Comparison of ENCODE assay signal across 19 cellular contexts in the genomic region with DNA sequence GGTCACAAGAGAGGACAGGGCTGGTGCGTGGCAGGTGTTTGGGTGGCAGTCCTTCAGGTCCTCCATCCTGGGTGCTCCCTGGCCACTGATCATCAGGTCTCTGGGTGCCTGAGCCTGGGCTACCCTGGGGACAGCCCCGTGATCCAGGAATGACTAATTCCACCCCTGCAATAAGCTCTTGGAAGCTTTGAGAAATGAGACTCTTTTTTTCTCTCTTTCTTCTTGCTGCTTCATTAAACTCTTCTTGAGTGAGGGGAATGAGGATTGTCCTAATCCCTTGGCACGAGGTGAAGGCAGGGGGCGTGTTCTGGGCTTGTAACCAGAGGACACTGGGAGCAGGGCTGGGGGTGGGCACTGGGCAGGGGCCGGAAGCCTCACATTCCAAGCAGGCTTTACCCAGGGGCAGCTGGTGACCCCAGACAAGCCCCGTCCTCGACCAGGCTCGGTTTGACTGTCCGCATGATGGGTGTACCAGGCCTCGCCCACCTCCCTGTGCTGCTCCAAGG. TPM values are rescaled to one million over a fixed set of nuclear protein-coding genes. Genes with fewer than 3 reads are reported as not detected.
DNase-seq lines count a peak whose midpoint lies in the region; ATAC-seq, FAIRE-seq and TF ChIP-seq lines count a peak whose summit lies in the region.
"Had no signal": no experiment of that assay in that cellular context is flagged by ENCODE, and none has a peak within 500 bp of the region (broad histone marks: within the 10 kb centered on the region; RNA-seq: fewer than 3 reads in every experiment).

No MANE protein-coding gene starts in this region.

- H3K18ac ChIP-seq in H1 (ENCODE audit: extremely low read depth, low read length) = no peak overlapping the region

- H3K36me3 ChIP-seq in H1 (ENCODE audit: control insufficient read depth in 2 of 4, insufficient read depth in 4 of 4, low read length in 3 of 4) = no peaks in the 10 kb centered on the region
- no peaks in the 10 kb centered on the region for H3K36me3 ChIP-seq in neural progenitor cell
- no peaks in the 10 kb centered on the region for H3K36me3 ChIP-seq in pancreas

- no peak overlapping the region for H3K4me3 Mint-ChIP-seq in Calu3 (ENCODE audit: low read depth, unreplicated experiment)
- H3K4me3 Mint-ChIP-seq in neural progenitor cell = no peak overlapping the region
- no peak overlapping the region for H3K4me3 Mint-ChIP-seq in CD4-positive, alpha-beta T cell
- H3K4me3 Mint-ChIP-seq: HFFc6 had no signal

- H3K4me3 ChIP-seq in H1 (ENCODE audit: extremely low read depth in 1 of 4, insufficient read depth in 2 of 4, low read depth in 3 of 4, low read length in 4 of 4) (no peak overlapping the region), neural progenitor cell (no peak overlapping the region), pancreas (no peak overlapping the region)
- H3K4me3 ChIP-seq: SK-N-MC had no signal

- H4K5ac ChIP-seq in H1 (ENCODE audit: insufficient read length, low read depth, low read length) = no peak overlapping the region

- CTCF ChIA-PET in Calu3 (lab: Charles Lee) (interaction anchor here (1.1 to 1.2 kb wide), 2 partner anchors 15 to 21 kb away, joined by 4 to 5 read pairs; a partner anchor contains a TSS), H1 (lab: Charles Lee; ENCODE audit: partially characterized antibody) (interaction anchor here (0.6 to 1.5 kb wide), 5 partner anchors 11 to 56 kb away, joined by 3 to 5 read pairs (median 4); no protein-coding TSS in a partner anchor)
- CTCF ChIA-PET in CD4-positive, alpha-beta T cell (lab: Charles Lee) = no interaction called here

- no peak overlapping the region for H4K91ac ChIP-seq in H1 (replicated peaks; ENCODE audit: insufficient read length, low read length)

- H4K20me1 ChIP-seq in H1 (replicated peaks in 1 of 2; ENCODE audit: control insufficient read depth in 1 of 2, insufficient read depth in 2 of 2, low read length in 2 of 2) (no peaks in the 10 kb centered on the region), neural progenitor cell (ENCODE audit: low read depth) (no peaks in the 10 kb centered on the region)

- no peaks in the 10 kb centered on the region for H3K27me3 ChIP-seq in H1 (replicated peaks in 1 of 4; ENCODE audit: control insufficient read depth in 3 of 4, extremely low read depth in 1 of 4, insufficient read depth in 3 of 4, low read length in 3 of 4)
- no peaks in the 10 kb centered on the region for H3K27me3 ChIP-seq in neural progenitor cell
- H3K27me3 ChIP-seq in pancreas = no peaks in the 10 kb centered on the region
- no peaks in the 10 kb centered on the region for H3K27me3 ChIP-seq in CD4-positive, alpha-beta T cell (ENCODE audit: control insufficient read depth, insufficient read depth, low read length)

- H3K23me2 ChIP-seq in H1 (ENCODE audit: low read depth, low read length) = no peaks in the 10 kb centered on the region

- H2AFZ ChIP-seq in H1 (ENCODE audit: low read length) (no peak overlapping the region), neural progenitor cell (replicated peaks) (no peak overlapping the region)

- H3K9me3 Mint-ChIP-seq in Calu3 (ENCODE audit: low read depth, unreplicated experiment) (no peaks in the 10 kb centered on the region), neural progenitor cell (no peaks in the 10 kb centered on the region)
- H3K9me3 Mint-ChIP-seq in CD4-positive, alpha-beta T cell = no peaks in the 10 kb centered on the region
- H3K9me3 Mint-ChIP-seq: HFFc6 had no signal

- H3K4me2 ChIP-seq in H1 (ENCODE audit: insufficient read depth in 1 of 2, low read depth in 2 of 2, low read length in 2 of 2) = no peak overlapping the region
- no peak overlapping the region for H3K4me2 ChIP-seq in neural progenitor cell

- BruUV-seq in Calu3 (replicated peaks; lab: Mats Ljungman, UMichigan) = no TSS peak

- H2BK12ac ChIP-seq in H1 (ENCODE audit: low read depth, low read length) = no peak overlapping the region

- TF ChIP-seq CTCF in Calu3 (IDR thresholded peaks at IDR 0.05; ENCODE audit: unreplicated experiment) (no peak), H1 (IDR thresholded peaks at IDR 0.05; ENCODE audit: control extremely low read depth in 1 of 3, insufficient read depth in 1 of 3, low read depth in 1 of 3, low read length in 3 of 3) (no peak), neural progenitor cell (IDR thresholded peaks at IDR 0.05) (no peak), pancreas (IDR thresholded peaks at IDR 0.05) (no peak)
- TF ChIP-seq CTCF in CD4-positive, alpha-beta T cell (IDR thresholded peaks at IDR 0.05) = no peak

- H3K27ac ChIP-seq in H1 (ENCODE audit: low read depth, low read length) (no peak overlapping the region), neural progenitor cell (no peak overlapping the region), pancreas (peak overlapping the region in 2 of 4 donors; percentile 71 to 72)
- H3K27ac ChIP-seq in CD4-positive, alpha-beta T cell (ENCODE audit: low read depth, low read length) = no peak overlapping the region
- H3K27ac ChIP-seq: SK-N-MC had no signal

- DNase-seq in Calu3 (no peak), H1 (ENCODE audit: low read depth in 1 of 2, low spot score in 2 of 2) (no peak), neural progenitor cell (ENCODE audit: low spot score) (peak; percentile 86), pancreas (no peak)
- no peak for DNase-seq in NK-92 treated with Interleukin-12 subunit alpha and Interleukin-12 subunit beta, amount 100 ng/mL, for 24 hours (lab: John Stamatoyannopoulos, UW)
- no peak for DNase-seq in CD4-positive, alpha-beta T cell
- DNase-seq: activated CD8-positive, alpha-beta memory T cell treated with anti-CD3 and anti-CD28 coated beads for 24 hours; HFFc6; NCI-H2029 treated with DMSO at 0.1 percent for 48 hours; NCI-H510A treated with DMSO at 0.1 percent for 48 hours; PC-3; stimulated activated CD4-positive, alpha-beta T cell treated with anti-CD3 and anti-CD28 coated beads, Interleukin-4, amount 100 ng/mL, for 24 hours; stimulated activated CD8-positive, alpha-beta memory T cell treated with anti-CD3 and anti-CD28 coated beads, Interleukin-4, amount 100 ng/mL, for 48 hours had no signal

- intact Hi-C loops in Calu3 (cut with micrococcal nuclease; ENCODE audit: unreplicated experiment) (no loop called here), pancreas (cut with DNase I) (no loop called here)
- intact Hi-C loops in CD4-positive, alpha-beta T cell (cut with DNase I, micrococcal nuclease) = no loop called here

- no peak overlapping the region for H2BK120ac ChIP-seq in H1 (replicated peaks; ENCODE audit: low read depth, low read length)

- H3K79me2 ChIP-seq in H1 (ENCODE audit: control insufficient read depth in 1 of 2, insufficient read depth in 2 of 2, low read length in 2 of 2) = no peaks in the 10 kb centered on the region
- no peaks in the 10 kb centered on the region for H3K79me2 ChIP-seq in neural progenitor cell (ENCODE audit: low read depth)

- ATAC-seq in HG02623 (IDR thresholded peaks at IDR 0.05; ENCODE audit: unreplicated experiment) (no peak), pancreas (no peak)
- ATAC-seq in CD4-positive, alpha-beta T cell (ENCODE audit: poor library complexity) = no peak
- ATAC-seq: PC-3 had no signal

- no peak overlapping the region for H3K14ac ChIP-seq in H1 (ENCODE audit: insufficient read length)

- H2BK20ac ChIP-seq in H1 (ENCODE audit: low read length) = 0 out of 2 replicates have a peak overlapping the region, but pooled peaks have one; percentile 61

- H2BK15ac ChIP-seq in H1 (ENCODE audit: low read length) = no peak overlapping the region

- H3K4me1 Mint-ChIP-seq in Calu3 (ENCODE audit: low read depth, unreplicated experiment) (peaks cover 52% of the 10 kb centered on the region), neural progenitor cell (peaks cover 33% of the 10 kb centered on the region)
- H3K4me1 Mint-ChIP-seq in CD4-positive, alpha-beta T cell (ENCODE audit: low read depth) = peaks cover 21% of the 10 kb centered on the region

- H2BK5ac ChIP-seq in H1 (ENCODE audit: low read depth, low read length) = no peak overlapping the region

- POLR2A ChIA-PET in H1 (lab: Charles Lee; ENCODE audit: partially characterized antibody) = no interaction called here
- POLR2A ChIA-PET in CD4-positive, alpha-beta T cell (lab: Charles Lee) = no interaction called here

- peaks cover 10% of the 10 kb centered on the region for H3F3A ChIP-seq in neural progenitor cell (ENCODE audit: low read depth)

- TF ChIP-seq RAD21 in Ishikawa (IDR thresholded peaks at IDR 0.05; ENCODE audit: low read depth) (no peak), H1 (IDR thresholded peaks at IDR 0.05 in 1 of 2, conservative IDR thresholded peaks at IDR 0.05 in 1 of 2; ENCODE audit: low read depth in 2 of 2, low read length in 2 of 2) (no peak)

- H3K9ac ChIP-seq in H1 (replicated peaks in 1 of 4; ENCODE audit: extremely low read depth in 1 of 4, low read depth in 3 of 4, low read length in 3 of 4) = no peak overlapping the region
- H3K9ac ChIP-seq in neural progenitor cell = no peak overlapping the region

- H2AK5ac ChIP-seq in H1 (ENCODE audit: low read depth, low read length) = no peak overlapping the region

- no peaks in the 10 kb centered on the region for H3K27me3 Mint-ChIP-seq in Calu3 (ENCODE audit: unreplicated experiment)
- H3K27me3 Mint-ChIP-seq in neural progenitor cell (ENCODE audit: insufficient read depth, low read depth) = peaks cover 2% of the 10 kb centered on the region
- no peaks in the 10 kb centered on the region for H3K27me3 Mint-ChIP-seq in CD4-positive, alpha-beta T cell

- no peak overlapping the region for H3K56ac ChIP-seq in H1 (replicated peaks; ENCODE audit: insufficient read length, low read depth, low read length)

- H3K27ac Mint-ChIP-seq in Calu3 (ENCODE audit: unreplicated experiment) = peak overlapping the region; percentile 46
- peak overlapping the region; percentile 88 for H3K27ac Mint-ChIP-seq in neural progenitor cell
- H3K27ac Mint-ChIP-seq in CD4-positive, alpha-beta T cell = no peak overlapping the region
- H3K27ac Mint-ChIP-seq: HFFc6 had no signal

- WGBS in H1 (ENCODE audit: extremely low coverage in 1 of 2, insufficient coverage in 1 of 2, insufficient read length in 1 of 2, insufficient replicate concordance in 2 of 2, low coverage in 1 of 2, low lambda C conversion rate in 2 of 2, missing lambda C conversion rate in 1 of 2), 2 experiments = 85% methylated on average over 8 of the region's 10 CpGs; no CpG with 5 or more reads in 1 of the 2 experiments
- WGBS in pancreas, 2 donors = 77 to 79% methylated on average over 10 of the region's 10 CpGs

- TF ChIP-seq EP300 in Ishikawa (IDR thresholded peaks at IDR 0.05; ENCODE audit: borderline replicate concordance) = no peak
- TF ChIP-seq EP300 in H1 (IDR thresholded peaks at IDR 0.05; ENCODE audit: borderline replicate concordance in 1 of 2, low read depth in 2 of 2, low read length in 2 of 2) = no peak

- FAIRE-seq in H1 (lab: Jason Lieb, UNC) (no peak), pancreas (lab: Jason Lieb, UNC) (no peak)
- FAIRE-seq: colon, GM18507 had no signal

- H3K36me3 Mint-ChIP-seq in Calu3 (ENCODE audit: insufficient read depth, unreplicated experiment) (peaks cover 17% of the 10 kb centered on the region), neural progenitor cell (no peaks in the 10 kb centered on the region)
- no peaks in the 10 kb centered on the region for H3K36me3 Mint-ChIP-seq in CD4-positive, alpha-beta T cell (ENCODE audit: low read depth)

- H3K4ac ChIP-seq in H1 (replicated peaks; ENCODE audit: insufficient read length, low read depth, low read length) = no peak overlapping the region

- no peaks in the 10 kb centered on the region for H3K79me1 ChIP-seq in H1 (ENCODE audit: low read depth, low read length)

- no peak overlapping the region for H4K8ac ChIP-seq in H1 (ENCODE audit: extremely low read depth, insufficient read depth, low read length)

- H3K23ac ChIP-seq in H1 (ENCODE audit: insufficient read length) = no peak overlapping the region

- H3K9me3 ChIP-seq in H1 (ENCODE audit: insufficient read depth in 2 of 2, low read depth in 1 of 2, low read length in 1 of 2) = no peaks in the 10 kb centered on the region
- no peaks in the 10 kb centered on the region for H3K9me3 ChIP-seq in neural progenitor cell (ENCODE audit: low read depth)
- no peaks in the 10 kb centered on the region for H3K9me3 ChIP-seq in pancreas
- no peaks in the 10 kb centered on the region for H3K9me3 ChIP-seq in CD4-positive, alpha-beta T cell (ENCODE audit: control insufficient read depth, low read length)

- H3K4me1 ChIP-seq in H1 (replicated peaks in 1 of 4; ENCODE audit: control insufficient read depth in 3 of 4, insufficient read depth in 4 of 4, low read length in 3 of 4) (peaks cover 0 to 13% (median 6%) of the 10 kb centered on the region in 4 experiments; a peak in 4 of 7 replicates), neural progenitor cell (peaks cover 37% of the 10 kb centered on the region), pancreas (peaks cover 0 to 18% (median 0%) of the 10 kb centered on the region in 3 donors)

- no peak for TF ChIP-seq POLR2A in H1 (IDR thresholded peaks at IDR 0.05; ENCODE audit: control extremely low read depth in 1 of 2, low read depth in 2 of 2, low read length in 2 of 2)

RNA-seq across cellular contexts. Expression of a gene that starts 21.3 kb away (rescaled TPM):
- 63.4 and 104 TPM in 2 replicates for total RNA-seq in Calu3 (2022)
- 0.98 and 1.5 TPM in 2 replicates for total RNA-seq in H1 (2021; fragmentation: NEBNext Ultra II Directional; extraction: Animal tissue kit (Norgen Biotek cat#: 25700))
- 1.2 and 1.9 TPM in 2 replicates for polyA plus RNA-seq in H1 (2011; rRNA removed)
- polyA plus RNA-seq in H1 (2011; cell fraction: cytosol; rRNA removed) = 1.5 TPM
- 2.6 TPM for polyA plus RNA-seq in H1 (2011; cell fraction: nucleus; rRNA removed)
- polyA plus RNA-seq in H1 (2012, experiment 1 of 2) = 0.51 to 1.6 TPM (median 1.4 TPM) in 4 replicates
- polyA plus RNA-seq in H1 (2012, experiment 2 of 2) = 1.4 TPM
- 0.77 TPM for polyA plus RNA-seq in H1 (2013, experiment 1 of 2)
- polyA plus RNA-seq in H1 (2013, experiment 2 of 2) = 0.83 TPM
- polyA minus RNA-seq in H1 (2011; rRNA and poly(A)+ RNA removed) = 0.35 and 1.6 TPM in 2 replicates
- 0.59 TPM for polyA minus RNA-seq in H1 (2011; cell fraction: cytosol; rRNA and poly(A)+ RNA removed)
- polyA minus RNA-seq in H1 (2011; cell fraction: nucleus; rRNA and poly(A)+ RNA removed) = 1.5 TPM
- 0.34 and 1.7 TPM in 2 replicates for total RNA-seq in neural progenitor cell (ENCODE audit: low replicate concordance)
- total RNA-seq in pancreas = 10 to 100 TPM in 5 of 6 donors, 1 to 10 TPM in 1; 7.6 to 27.5 (median 17.2) TPM
- 10 to 100 TPM; 43.7 to 51.7 TPM for polyA plus RNA-seq in pancreas
- total RNA-seq in CD4-positive, alpha-beta T cell = under 1 TPM; 0.33 to 0.53 TPM
- total RNA-seq: HFFc6 had no signal

RNA-seq across cellular contexts. Expression of a gene that starts 43.6 kb away (rescaled TPM):
- total RNA-seq in Calu3 (2022) (1.4 and 2.1 TPM in 2 replicates), neural progenitor cell (ENCODE audit: low replicate concordance) (not detected in 2 replicates), pancreas (under 1 TPM; 0.08 to 0.89 (median 0.44) TPM)
- total RNA-seq in H1 (2021; fragmentation: NEBNext Ultra II Directional; extraction: Animal tissue kit (Norgen Biotek cat#: 25700)) = not detected in 2 replicates
- polyA plus RNA-seq in H1 (2011; rRNA removed) (0.08 TPM in 1 of 2 replicates, not detected in the other), pancreas (under 1 TPM; 0.84 to 0.96 TPM)
- polyA plus RNA-seq in H1 (2011; cell fraction: cytosol; rRNA removed) = 0.04 TPM
- polyA plus RNA-seq in H1 (2011; cell fraction: nucleus; rRNA removed) = not detected
- polyA plus RNA-seq in H1 (2012, experiment 1 of 2) = not detected in 4 replicates
- not detected for polyA plus RNA-seq in H1 (2012, experiment 2 of 2)
- polyA plus RNA-seq in H1 (2013, experiment 1 of 2) = 0.06 TPM
- polyA plus RNA-seq in H1 (2013, experiment 2 of 2) = 0.02 TPM
- polyA minus RNA-seq in H1 (2011; rRNA and poly(A)+ RNA removed) = not detected in 2 replicates
- polyA minus RNA-seq in H1 (2011; cell fraction: cytosol; rRNA and poly(A)+ RNA removed) = not detected
- polyA minus RNA-seq in H1 (2011; cell fraction: nucleus; rRNA and poly(A)+ RNA removed) = not detected
- total RNA-seq in CD4-positive, alpha-beta T cell = 1 to 10 TPM; 2.3 to 2.5 TPM
- total RNA-seq: HFFc6 had no signal
- polyA plus RNA-seq: neural cell had no signal
